ENCODE assay signal across 1 cellular context in the genomic region with DNA sequence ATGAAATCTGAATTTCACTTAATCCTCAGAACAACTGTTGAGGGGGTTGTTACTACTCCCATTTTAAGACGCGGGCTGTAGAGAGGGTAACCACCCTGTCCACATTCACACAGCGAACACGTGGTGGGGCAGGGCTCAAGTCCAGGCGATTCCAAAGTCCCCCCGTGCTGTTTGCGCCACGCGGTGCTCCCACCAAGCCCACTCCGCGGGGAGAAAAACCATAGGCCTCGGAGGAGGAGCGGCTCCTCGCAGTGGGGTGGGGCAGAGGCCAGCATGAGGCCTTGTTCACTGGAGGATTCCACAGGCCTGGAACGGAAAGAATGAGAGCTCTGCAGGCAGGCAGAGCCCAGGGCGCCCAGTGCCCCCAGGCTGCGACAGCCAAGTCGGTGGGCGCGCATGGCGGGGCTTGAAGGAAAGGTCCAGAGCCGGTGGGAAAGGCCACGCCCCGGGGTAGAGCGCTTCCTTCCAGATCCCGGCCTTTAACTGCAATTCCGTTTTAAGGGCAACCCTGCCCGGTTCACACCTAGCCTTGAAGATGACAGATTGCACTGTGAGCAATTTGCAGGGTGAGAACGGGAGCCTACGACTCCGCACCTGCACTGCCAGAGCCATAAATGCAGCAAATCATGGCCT.
TF ChIP-seq lines count a peak whose summit lies in the region.

No MANE protein-coding gene starts in this region.

TF ChIP-seq in HepG2, 621 proteins besides CTCF, POLR2A, EP300 and RAD21 (continued from another document):
- TF ChIP-seq, protein P1, sequence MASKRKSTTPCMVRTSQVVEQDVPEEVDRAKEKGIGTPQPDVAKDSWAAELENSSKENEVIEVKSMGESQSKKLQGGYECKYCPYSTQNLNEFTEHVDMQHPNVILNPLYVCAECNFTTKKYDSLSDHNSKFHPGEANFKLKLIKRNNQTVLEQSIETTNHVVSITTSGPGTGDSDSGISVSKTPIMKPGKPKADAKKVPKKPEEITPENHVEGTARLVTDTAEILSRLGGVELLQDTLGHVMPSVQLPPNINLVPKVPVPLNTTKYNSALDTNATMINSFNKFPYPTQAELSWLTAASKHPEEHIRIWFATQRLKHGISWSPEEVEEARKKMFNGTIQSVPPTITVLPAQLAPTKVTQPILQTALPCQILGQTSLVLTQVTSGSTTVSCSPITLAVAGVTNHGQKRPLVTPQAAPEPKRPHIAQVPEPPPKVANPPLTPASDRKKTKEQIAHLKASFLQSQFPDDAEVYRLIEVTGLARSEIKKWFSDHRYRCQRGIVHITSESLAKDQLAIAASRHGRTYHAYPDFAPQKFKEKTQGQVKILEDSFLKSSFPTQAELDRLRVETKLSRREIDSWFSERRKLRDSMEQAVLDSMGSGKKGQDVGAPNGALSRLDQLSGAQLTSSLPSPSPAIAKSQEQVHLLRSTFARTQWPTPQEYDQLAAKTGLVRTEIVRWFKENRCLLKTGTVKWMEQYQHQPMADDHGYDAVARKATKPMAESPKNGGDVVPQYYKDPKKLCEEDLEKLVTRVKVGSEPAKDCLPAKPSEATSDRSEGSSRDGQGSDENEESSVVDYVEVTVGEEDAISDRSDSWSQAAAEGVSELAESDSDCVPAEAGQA (IDR thresholded peaks at IDR 0.05; ENCODE audit: low read depth): no peak
- TF ChIP-seq, protein P1 (CRISPR knock-in tag; IDR thresholded peaks at IDR 0.05; ENCODE audit: borderline replicate concordance): 0 out of 2 replicates have a peak, but pooled peaks have one; percentile 44
- TF ChIP-seq, protein P2, sequence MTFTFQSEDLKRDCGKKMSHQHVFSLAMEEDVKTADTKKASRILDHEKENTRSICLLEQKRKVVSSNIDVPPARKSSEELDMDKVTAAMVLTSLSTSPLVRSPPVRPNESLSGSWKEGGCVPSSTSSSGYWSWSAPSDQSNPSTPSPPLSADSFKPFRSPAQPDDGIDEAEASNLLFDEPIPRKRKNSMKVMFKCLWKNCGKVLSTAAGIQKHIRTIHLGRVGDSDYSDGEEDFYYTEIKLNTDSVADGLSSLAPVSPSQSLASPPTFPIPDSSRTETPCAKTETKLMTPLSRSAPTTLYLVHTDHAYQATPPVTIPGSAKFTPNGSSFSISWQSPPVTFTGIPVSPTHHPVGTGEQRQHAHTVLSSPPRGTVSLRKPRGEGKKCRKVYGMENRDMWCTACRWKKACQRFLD (CRISPR knock-in tag; IDR thresholded peaks at IDR 0.05; ENCODE audit: borderline replicate concordance): no peak
- TF ChIP-seq TBL1XR1 (IDR thresholded peaks at IDR 0.05; ENCODE audit: borderline replicate concordance, low read length, partially characterized antibody) (no peak), NFKB2 (CRISPR knock-in tag; IDR thresholded peaks at IDR 0.05; ENCODE audit: borderline replicate concordance) (peak; percentile 75; the same call in 1 of the 2 replicates)
